1 cellular context compared by ENCODE assay signal in the genomic region with DNA sequence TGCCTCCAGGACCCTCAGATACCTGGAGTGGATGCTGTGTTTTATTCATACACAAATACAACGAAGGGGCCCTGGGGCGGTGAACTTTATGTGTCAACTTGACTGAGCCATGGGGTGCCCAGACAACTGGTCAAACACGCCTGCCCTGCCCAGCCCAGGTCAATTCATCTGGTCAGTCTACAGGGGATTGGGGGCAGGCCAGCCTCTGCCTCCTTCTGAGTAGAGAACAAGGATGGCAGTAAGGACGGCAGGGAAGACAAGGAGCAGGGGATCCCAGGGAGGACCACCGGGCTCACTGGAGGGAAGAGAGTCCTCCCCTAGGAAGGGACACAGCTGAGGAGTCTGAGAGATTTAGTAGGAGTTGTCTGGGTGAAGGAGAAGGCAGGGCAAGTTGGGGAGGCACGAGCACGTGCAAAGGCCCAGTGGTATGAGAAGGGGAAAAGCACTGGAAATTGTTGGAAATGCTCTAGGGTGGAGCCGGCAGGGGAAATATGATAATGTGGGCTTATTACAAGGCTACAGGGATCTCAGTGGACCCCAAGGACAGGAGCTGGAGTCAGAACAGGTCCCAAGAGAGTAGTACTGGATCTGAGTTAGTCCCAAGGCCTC.
TF ChIP-seq lines count a peak whose summit lies in the region.

No MANE protein-coding gene starts in this region.

TF ChIP-seq in HCT116, 20 proteins besides CTCF, POLR2A, EP300 and RAD21 (continued from another document):
- TF ChIP-seq, protein P1, sequence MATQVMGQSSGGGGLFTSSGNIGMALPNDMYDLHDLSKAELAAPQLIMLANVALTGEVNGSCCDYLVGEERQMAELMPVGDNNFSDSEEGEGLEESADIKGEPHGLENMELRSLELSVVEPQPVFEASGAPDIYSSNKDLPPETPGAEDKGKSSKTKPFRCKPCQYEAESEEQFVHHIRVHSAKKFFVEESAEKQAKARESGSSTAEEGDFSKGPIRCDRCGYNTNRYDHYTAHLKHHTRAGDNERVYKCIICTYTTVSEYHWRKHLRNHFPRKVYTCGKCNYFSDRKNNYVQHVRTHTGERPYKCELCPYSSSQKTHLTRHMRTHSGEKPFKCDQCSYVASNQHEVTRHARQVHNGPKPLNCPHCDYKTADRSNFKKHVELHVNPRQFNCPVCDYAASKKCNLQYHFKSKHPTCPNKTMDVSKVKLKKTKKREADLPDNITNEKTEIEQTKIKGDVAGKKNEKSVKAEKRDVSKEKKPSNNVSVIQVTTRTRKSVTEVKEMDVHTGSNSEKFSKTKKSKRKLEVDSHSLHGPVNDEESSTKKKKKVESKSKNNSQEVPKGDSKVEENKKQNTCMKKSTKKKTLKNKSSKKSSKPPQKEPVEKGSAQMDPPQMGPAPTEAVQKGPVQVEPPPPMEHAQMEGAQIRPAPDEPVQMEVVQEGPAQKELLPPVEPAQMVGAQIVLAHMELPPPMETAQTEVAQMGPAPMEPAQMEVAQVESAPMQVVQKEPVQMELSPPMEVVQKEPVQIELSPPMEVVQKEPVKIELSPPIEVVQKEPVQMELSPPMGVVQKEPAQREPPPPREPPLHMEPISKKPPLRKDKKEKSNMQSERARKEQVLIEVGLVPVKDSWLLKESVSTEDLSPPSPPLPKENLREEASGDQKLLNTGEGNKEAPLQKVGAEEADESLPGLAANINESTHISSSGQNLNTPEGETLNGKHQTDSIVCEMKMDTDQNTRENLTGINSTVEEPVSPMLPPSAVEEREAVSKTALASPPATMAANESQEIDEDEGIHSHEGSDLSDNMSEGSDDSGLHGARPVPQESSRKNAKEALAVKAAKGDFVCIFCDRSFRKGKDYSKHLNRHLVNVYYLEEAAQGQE (IDR thresholded peaks at IDR 0.05; ENCODE audit: low read depth) = no peak
- TF ChIP-seq CEBPB (IDR thresholded peaks at IDR 0.05; ENCODE audit: low read depth) (no peak), ZFX (IDR thresholded peaks at IDR 0.05) (no peak)
- TF ChIP-seq, protein P2, sequence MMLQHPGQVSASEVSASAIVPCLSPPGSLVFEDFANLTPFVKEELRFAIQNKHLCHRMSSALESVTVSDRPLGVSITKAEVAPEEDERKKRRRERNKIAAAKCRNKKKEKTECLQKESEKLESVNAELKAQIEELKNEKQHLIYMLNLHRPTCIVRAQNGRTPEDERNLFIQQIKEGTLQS (IDR thresholded peaks at IDR 0.05) = no peak
TF ChIP-seq in HCT116: peak in this region for 0.
